1 cellular context compared by ENCODE assay signal in genomic region chr10:128062331-128062730, GRCh38.
TF ChIP-seq lines count a peak whose summit lies in the region.

No MANE protein-coding gene starts in this region.

TF ChIP-seq in GM23338, 12 proteins besides CTCF, POLR2A, EP300 and RAD21 (continued from another document):
- TF ChIP-seq REST (IDR thresholded peaks at IDR 0.05; ENCODE audit: unreplicated experiment) (no peak), EZH2phosphoT487 (IDR thresholded peaks at IDR 0.05; ENCODE audit: unreplicated experiment) (no peak)
